8 cellular contexts compared by ENCODE assay signal in genomic region chr1:169107673-169108160, GRCh38. TPM values are rescaled to one million over a fixed set of nuclear protein-coding genes. Genes with fewer than 3 reads are reported as not detected.
DNase-seq lines count a peak whose midpoint lies in the region; ATAC-seq and TF ChIP-seq lines count a peak whose summit lies in the region.

No MANE protein-coding gene starts in this region.

- H2BK20ac ChIP-seq in H9 (ENCODE audit: low read depth, low read length, poor library complexity, severe bottlenecking): no peak overlapping the region

- no peak overlapping the region for H3K27ac ChIP-seq in A673 (ENCODE audit: low read depth, low read length, poor library complexity, severe bottlenecking)
- no peak overlapping the region for H3K27ac ChIP-seq in H9 (ENCODE audit: insufficient read length, low read depth, low read length)

- H3K4me1 ChIP-seq in A673 (ENCODE audit: insufficient read depth, low read length, poor library complexity, severe bottlenecking) (peaks cover 14% of the 10 kb centered on the region), H9 (ENCODE audit: insufficient read depth, low read length) (peaks cover 21% of the 10 kb centered on the region; the same call in 1 of the 2 replicates)

- H3K18ac ChIP-seq in H9 (ENCODE audit: insufficient read length, low read depth, low read length): no peak overlapping the region

- intact Hi-C loops in A673 (cut with micrococcal nuclease; ENCODE audit: unreplicated experiment): loop anchor here (10.0 kb wide), 3 partner anchors 237 to 503 kb away; no protein-coding TSS in a partner anchor

- no peak for TF ChIP-seq CTCF in A673 (conservative IDR thresholded peaks at IDR 0.05; ENCODE audit: low read depth, low read length)
- TF ChIP-seq CTCF in H9 (conservative IDR thresholded peaks at IDR 0.05): no peak

- H3K36me3 Mint-ChIP-seq in H9 (ENCODE audit: insufficient read depth in 1 of 3, low read depth in 3 of 3): peaks cover 13 to 23% (median 18%) of the 10 kb centered on the region in 3 experiments
- H3K36me3 Mint-ChIP-seq in activated naive CD8-positive, alpha-beta T cell treated with anti-CD3 and anti-CD28 coated beads, Interleukin-2, amount 50 U/mL, for 24 hours (ENCODE audit: low read depth): peaks cover 8% of the 10 kb centered on the region

- H3K23me2 ChIP-seq in H9 (ENCODE audit: insufficient read length, low read depth, low read length, poor library complexity, severe bottlenecking): peaks cover 11% of the 10 kb centered on the region

- peak overlapping the region in 1 of 3 experiments; percentile 77; a peak in 2 of 7 replicates for H3K27ac Mint-ChIP-seq in H9
- peak overlapping the region; percentile 80 for H3K27ac Mint-ChIP-seq in activated naive CD8-positive, alpha-beta T cell treated with anti-CD3 and anti-CD28 coated beads, Interleukin-2, amount 50 U/mL, for 24 hours

- H3K36me3 ChIP-seq in A673 (ENCODE audit: insufficient read depth, low read length, poor library complexity, severe bottlenecking): no peaks in the 10 kb centered on the region

- ATAC-seq in activated naive CD8-positive, alpha-beta T cell treated with anti-CD3 and anti-CD28 coated beads, Interleukin-2, amount 50 U/mL, for 24 hours: peak; percentile 17
- ATAC-seq in GM21825 (IDR thresholded peaks at IDR 0.05; ENCODE audit: unreplicated experiment): no peak
- no peak for ATAC-seq in GM18517 (IDR thresholded peaks at IDR 0.05; ENCODE audit: unreplicated experiment)

- H2BK15ac ChIP-seq in H9 (ENCODE audit: low read depth, low read length): no peak overlapping the region

- no peak for DNase-seq in A673 (ENCODE audit: low spot score)
- no peak for DNase-seq in H9
- peak; percentile 33 for DNase-seq in activated naive CD8-positive, alpha-beta T cell treated with anti-CD3 and anti-CD28 coated beads, Interleukin-2, amount 50 U/mL, for 24 hours
- DNase-seq in stimulated activated CD4-positive, alpha-beta T cell treated with anti-CD3 and anti-CD28 coated beads, Interleukin-4, amount 100 ng/mL, for 24 hours: peak; percentile 38
- DNase-seq in OCI-M2 (lab: John Stamatoyannopoulos, UW; ENCODE audit: unreplicated experiment): no peak

- no peak overlapping the region for H3K14ac ChIP-seq in H9 (ENCODE audit: insufficient read depth, low read length)

- H3K4ac ChIP-seq in H9 (ENCODE audit: low read depth, low read length): no peak overlapping the region

- no peak overlapping the region for H2BK12ac ChIP-seq in H9 (ENCODE audit: insufficient read length, low read depth, low read length)

- POLR2A ChIA-PET in A673 (lab: Charles Lee; ENCODE audit: low non-redundant PET): no interaction called here

- no peaks in the 10 kb centered on the region; the same call in none of the 2 replicates for H3K27me3 Mint-ChIP-seq in H9 (ENCODE audit: low read depth)
- H3K27me3 Mint-ChIP-seq in activated naive CD8-positive, alpha-beta T cell treated with anti-CD3 and anti-CD28 coated beads, Interleukin-2, amount 50 U/mL, for 24 hours: peaks cover 16% of the 10 kb centered on the region

- H3K27me3 ChIP-seq in A673 (replicated peaks; ENCODE audit: insufficient read depth, low read depth, low read length, poor library complexity): no peaks in the 10 kb centered on the region
- no peaks in the 10 kb centered on the region for H3K27me3 ChIP-seq in H9 (ENCODE audit: insufficient read depth, low read length)

- no peaks in the 10 kb centered on the region for H3K79me1 ChIP-seq in H9 (ENCODE audit: insufficient read depth, low read depth, low read length, poor library complexity, severe bottlenecking)

- peak overlapping the region; percentile 92 for H3K9ac ChIP-seq in H9 (ENCODE audit: extremely low read depth, insufficient read length, low read length)

- no peaks in the 10 kb centered on the region; a peak in 1 of 5 replicates for H3K9me3 Mint-ChIP-seq in H9
- H3K9me3 Mint-ChIP-seq in activated naive CD8-positive, alpha-beta T cell treated with anti-CD3 and anti-CD28 coated beads, Interleukin-2, amount 50 U/mL, for 24 hours: no peaks in the 10 kb centered on the region

- H3K56ac ChIP-seq in H9 (ENCODE audit: insufficient read length, low read depth, low read length): no peak overlapping the region

- no peak overlapping the region for H4K5ac ChIP-seq in H9 (ENCODE audit: insufficient read length, low read depth, low read length)

- H3K4me3 ChIP-seq in A673 (ENCODE audit: low read depth, low read length, poor library complexity, severe bottlenecking) (peak overlapping the region; percentile 70), iPS-18c (ENCODE audit: insufficient read depth, low read depth, low read length) (peak overlapping the region; percentile 87)

- H3K4me1 Mint-ChIP-seq in H9: peaks cover 51 to 55% of the 10 kb centered on the region in 2 experiments
- peaks cover 39% of the 10 kb centered on the region for H3K4me1 Mint-ChIP-seq in activated naive CD8-positive, alpha-beta T cell treated with anti-CD3 and anti-CD28 coated beads, Interleukin-2, amount 50 U/mL, for 24 hours

- no peaks in the 10 kb centered on the region for H4K20me1 ChIP-seq in H9 (ENCODE audit: control insufficient read depth, insufficient read depth, insufficient read length)

- no peak overlapping the region for H2AK5ac ChIP-seq in H9 (ENCODE audit: insufficient read length, low read length)

- BruUV-seq in A673 (replicated peaks; lab: Mats Ljungman, UMichigan): TSS peak; percentile 30

- H4K8ac ChIP-seq in H9 (replicated peaks; ENCODE audit: insufficient read length, low read depth, low read length): no peak overlapping the region

- no peak overlapping the region for H4K91ac ChIP-seq in H9 (ENCODE audit: insufficient read length, low read depth, low read length)

- H2AFZ ChIP-seq in H9 (ENCODE audit: low read length): no peak overlapping the region

- H2BK120ac ChIP-seq in H9 (ENCODE audit: low read depth, low read length, poor library complexity, severe bottlenecking): no peak overlapping the region

- H3K23ac ChIP-seq in H9 (ENCODE audit: insufficient read length, low read depth, low read length): no peak overlapping the region

- H3K4me2 ChIP-seq in H9 (ENCODE audit: insufficient read depth, insufficient read length, low read length): peak overlapping the region; percentile 98

- peaks cover 29% of the 10 kb centered on the region; the same call in 1 of the 2 replicates for H3K79me2 ChIP-seq in H9 (ENCODE audit: insufficient read depth, low read length)

- H3K4me3 Mint-ChIP-seq in H9: peak overlapping the region; percentile 80 to 93
- H3K4me3 Mint-ChIP-seq in activated naive CD8-positive, alpha-beta T cell treated with anti-CD3 and anti-CD28 coated beads, Interleukin-2, amount 50 U/mL, for 24 hours: peak overlapping the region; percentile 85

- WGBS in H9 (ENCODE audit: extremely low coverage, insufficient read length, low lambda C conversion rate): no CpG with 5 or more reads among the region's 7 CpGs

- H3K9me3 ChIP-seq in A673 (ENCODE audit: low read depth, low read length, poor library complexity, severe bottlenecking) (no peaks in the 10 kb centered on the region), H9 (ENCODE audit: control insufficient read depth, low read depth, low read length) (no peaks in the 10 kb centered on the region), iPS-18c (ENCODE audit: control insufficient read depth, insufficient read depth, low read length) (peaks cover 2% of the 10 kb centered on the region)

- no peak overlapping the region for H2BK5ac ChIP-seq in H9 (ENCODE audit: insufficient read length, low read length)

- no peak overlapping the region for H3T11ph ChIP-seq in H9 (ENCODE audit: low read length)

- CTCF ChIA-PET in A673 (lab: Charles Lee): no interaction called here

RNA-seq across cellular contexts. Expression of gene ATP1B1, which starts 1.2 kb away (rescaled TPM):
- total RNA-seq in A673 (2021) (20.2 and 23.7 TPM in 2 replicates), H9 (2021) (42.2 and 44.4 TPM in 2 replicates)

Comparison
In these comparisons a context has a peak if more than half of its experiments do, and no peak if none do; other contexts are left out.
1. DNase-seq: peak in activated naive CD8-positive, alpha-beta T cell treated with anti-CD3 and anti-CD28 coated beads, Interleukin-2, amount 50 U/mL, for 24 hours (single experiment) and stimulated activated CD4-positive, alpha-beta T cell treated with anti-CD3 and anti-CD28 coated beads, Interleukin-4, amount 100 ng/mL, for 24 hours (single experiment); none in A673 (single experiment), H9 (single experiment) and OCI-M2 (single experiment).